In genomic region chr14:73025544-73025943, GRCh38 we compare ENCODE assay signal across 10 cellular contexts. TPM values are rescaled to one million over a fixed set of nuclear protein-coding genes. Genes with fewer than 3 reads are reported as not detected.
A peak's percentile ranks its signal among the peaks of the same experiment; 100 is the strongest.
DNase-seq lines count a peak whose midpoint lies in the region; ATAC-seq and TF ChIP-seq lines count a peak whose summit lies in the region.
"Had no signal": no experiment of that assay in that cellular context is flagged by ENCODE, and none has a peak within 500 bp of the region (broad histone marks: within the 10 kb centered on the region; RNA-seq: fewer than 3 reads in every experiment).

No MANE protein-coding gene starts in this region.

- H3K9ac ChIP-seq in mesendoderm (ENCODE audit: low read length): no peak overlapping the region

- no CpG with 5 or more reads among the region's 3 CpGs for WGBS in mesendoderm (ENCODE audit: extremely low coverage, insufficient coverage, low lambda C conversion rate)

- H4K8ac ChIP-seq in mesendoderm (ENCODE audit: low read depth, low read length): no peak overlapping the region

- H2AK5ac ChIP-seq in mesendoderm (ENCODE audit: low read length): no peak overlapping the region

- H3K4me3 ChIP-seq in astrocyte of the spinal cord (ENCODE audit: low read depth, low read length) (peak overlapping the region; percentile 84), mesendoderm (ENCODE audit: low read length) (no peak overlapping the region)

- no peak overlapping the region for H2BK5ac ChIP-seq in mesendoderm (ENCODE audit: low read length)

- H3K56ac ChIP-seq in mesendoderm (ENCODE audit: low read length): no peak overlapping the region

- in situ Hi-C loops in astrocyte of the spinal cord (cut with HindIII; ENCODE audit: low sequenced_read_pairs): no loop called here

- H3K27me3 ChIP-seq in mesendoderm (ENCODE audit: insufficient read depth, low read length, poor library complexity): no peaks in the 10 kb centered on the region

- H3K4me2 ChIP-seq in mesendoderm (ENCODE audit: low read length): no peak overlapping the region

- no peak overlapping the region for H3K23ac ChIP-seq in mesendoderm (ENCODE audit: low read length)

- H3K18ac ChIP-seq in mesendoderm (ENCODE audit: low read length): no peak overlapping the region

- peak; percentile 18 for DNase-seq in AG08395 (ENCODE audit: low spot score)
- DNase-seq in HEK293T (ENCODE audit: extremely low spot score): no peak
- no peak for DNase-seq in astrocyte of the spinal cord (ENCODE audit: low read depth, low spot score)
- peak; percentile 22 for DNase-seq in mesendoderm
- no peak for DNase-seq in occipital lobe (lab: John Stamatoyannopoulos, UW)
- DNase-seq in hippocampal formation (lab: John Stamatoyannopoulos, UW): no peak
- DNase-seq in COR-L47 (lab: John Stamatoyannopoulos, UW): no peak
- DNase-seq: effector CD4-positive, alpha-beta T cell; NCI-H1048 had no signal

- POLR2A ChIA-PET in HEK293T (lab: Yijun Ruan, JAX): interaction anchor here (1.2 to 1.4 kb wide), 2 partner anchors 17 to 33 kb away, joined by 3 to 4 read pairs; partner anchors contain the start of gene RBM25

- H3K27ac ChIP-seq in mesendoderm (ENCODE audit: low read depth, low read length): no peak overlapping the region

- ATAC-seq in GM21576 (IDR thresholded peaks at IDR 0.05; ENCODE audit: unreplicated experiment): no peak

- no peak for TF ChIP-seq CTCF in astrocyte of the spinal cord (IDR thresholded peaks at IDR 0.05; ENCODE audit: low read depth, low read length)

- no peak overlapping the region for H4K5ac ChIP-seq in mesendoderm (ENCODE audit: low read length)

- H2BK15ac ChIP-seq in mesendoderm (replicated peaks; ENCODE audit: low read depth): no peak overlapping the region

- H3K4ac ChIP-seq in mesendoderm (ENCODE audit: low read depth, low read length): no peak overlapping the region

- H3K79me1 ChIP-seq in mesendoderm (ENCODE audit: low read length): no peaks in the 10 kb centered on the region

- H3K4me1 ChIP-seq in mesendoderm (ENCODE audit: control insufficient read depth, low read depth, low read length): no peaks in the 10 kb centered on the region

- H3K36me3 ChIP-seq in mesendoderm (ENCODE audit: control insufficient read depth, insufficient read depth, low read length): peaks cover 2% of the 10 kb centered on the region

- CTCF ChIA-PET in HEK293T (lab: Yijun Ruan, JAX): no interaction called here

- no peaks in the 10 kb centered on the region for H3K79me2 ChIP-seq in mesendoderm (ENCODE audit: control insufficient read depth, insufficient read depth, low read length)

- no peak overlapping the region for H2BK120ac ChIP-seq in mesendoderm (ENCODE audit: low read depth, low read length)

TF ChIP-seq in HEK293T, 16 proteins besides CTCF, POLR2A, EP300 and RAD21:
- TF ChIP-seq LEF1 (IDR thresholded peaks at IDR 0.05; ENCODE audit: borderline replicate concordance): no peak
- peak; percentile 60; the same call in 1 of the 2 replicates for TF ChIP-seq ZNF384 (IDR thresholded peaks at IDR 0.05)

RNA-seq across cellular contexts. Expression of gene ZFYVE1, which starts 1.4 kb away (rescaled TPM):
- polyA plus RNA-seq in mesendoderm (2013, experiment 1 of 2): 4.1 TPM
- polyA plus RNA-seq in mesendoderm (2013, experiment 2 of 2): 4.2 TPM
- 12.2 TPM for total RNA-seq in occipital lobe

RNA-seq across cellular contexts. Expression of gene RBM25, which starts 32.8 kb away (rescaled TPM):
- polyA plus RNA-seq in mesendoderm (2013, experiment 1 of 2): 131 TPM
- 129 TPM for polyA plus RNA-seq in mesendoderm (2013, experiment 2 of 2)
- total RNA-seq in occipital lobe: 62.1 TPM

Comparison
In these comparisons a context has a peak if more than half of its experiments do, and no peak if none do; other contexts are left out.
1. DNase-seq: peak in AG08395 (single experiment) and mesendoderm (single experiment); none in HEK293T (single experiment), astrocyte of the spinal cord (single experiment), occipital lobe (single experiment), hippocampal formation (0 of 2) and COR-L47 (single experiment).